In the genomic region with DNA sequence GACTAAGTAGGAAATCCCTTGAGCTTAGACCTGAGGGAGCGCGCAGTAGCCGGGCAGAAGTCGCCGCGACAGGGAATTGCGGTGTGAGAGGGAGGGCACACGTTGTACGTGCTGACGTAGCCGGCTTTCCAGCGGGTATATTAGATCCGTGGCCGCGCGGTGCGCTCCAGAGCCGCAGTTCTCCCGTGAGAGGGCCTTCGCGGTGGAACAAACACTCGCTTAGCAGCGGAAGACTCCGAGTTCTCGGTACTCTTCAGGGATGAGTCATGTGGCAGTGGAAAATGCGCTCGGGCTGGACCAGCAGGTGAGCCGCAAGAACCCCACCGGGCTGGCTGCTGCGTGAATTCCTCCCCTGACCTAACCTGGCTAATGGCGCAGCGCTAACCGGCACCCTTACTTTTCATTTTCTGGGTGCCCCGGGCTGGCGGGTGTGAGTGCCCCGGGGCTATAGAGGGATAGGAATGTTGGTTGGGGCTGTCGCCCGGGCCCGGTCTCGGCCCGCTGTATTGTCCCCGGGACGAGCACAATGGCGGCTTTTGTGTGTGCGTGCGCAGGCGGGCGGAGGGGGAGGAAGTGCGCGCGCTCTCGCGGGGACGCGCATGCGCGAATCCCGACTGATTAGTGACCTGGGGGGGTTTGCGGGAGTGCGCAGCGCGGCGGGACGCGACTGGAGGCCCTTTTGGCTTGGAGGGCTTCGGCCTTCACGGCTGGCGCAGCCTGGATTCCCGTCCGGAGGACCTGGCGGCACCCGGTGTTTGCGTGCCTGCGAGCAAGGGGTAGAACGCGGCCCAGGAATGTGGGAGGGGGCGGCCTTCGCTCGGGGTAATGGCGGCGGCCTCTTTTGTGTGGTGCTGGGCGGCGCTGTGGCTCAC, we compare ENCODE assay signal across 8 cellular contexts. TPM values are rescaled to one million over a fixed set of nuclear protein-coding genes. Genes with fewer than 3 reads are reported as not detected.
DNase-seq lines count a peak whose midpoint lies in the region; ATAC-seq and TF ChIP-seq lines count a peak whose summit lies in the region.

A gene (plus strand): TSS at position 169 of the 872 bp plus-strand sequence. CDS start 91 bp downstream, at position 260.

- peaks cover 66% of the 10 kb centered on the region for H3K79me2 ChIP-seq in Loucy (ENCODE audit: insufficient read depth, low read length)

- peak within 1 kb of the TSS; percentile 100 for H3K27ac ChIP-seq in SK-N-MC
- peak within 1 kb of the TSS; percentile 98 to 100 for H3K27ac ChIP-seq in ovary
- peak within 1 kb of the TSS; percentile 96 for H3K27ac ChIP-seq in thymus (ENCODE audit: low read depth)

- H3K36me3 Mint-ChIP-seq in activated naive CD4-positive, alpha-beta T cell treated with anti-CD3 and anti-CD28 coated beads, Interleukin-2, amount 50 U/mL, for 72 hours, result peaks cover 29 to 48% of the 10 kb centered on the region in 2 donors

- DNase-seq in H4 (ENCODE audit: low spot score) (peak; percentile 82), SK-N-MC (ENCODE audit: low read depth, low spot score) (peak; percentile 48), glomerular visceral epithelial cell (ENCODE audit: extremely low spot score) (peak; percentile 86), ovary (peak; percentile 94 to 97 (median 95))
- peak; percentile 77 to 88 for DNase-seq in activated naive CD4-positive, alpha-beta T cell treated with anti-CD3 and anti-CD28 coated beads, Interleukin-2, amount 50 U/mL, for 72 hours (ENCODE audit: low spot score in 2 of 2)

- intact Hi-C loops in ovary (cut with DNase I), result loop anchor here in 1 of 4 donors (10.0 kb wide), 1 partner anchor 249 kb away; a partner anchor contains a TSS

- H3K9me2 ChIP-seq in Loucy (replicated peaks; ENCODE audit: low read depth, low read length), result no peaks in the 10 kb centered on the region

- peak; percentile 99 for TF ChIP-seq POLR2A in ovary (IDR thresholded peaks at IDR 0.05)

- no peak; the same call in 1 of the 2 replicates for TF ChIP-seq CTCF in Loucy (conservative IDR thresholded peaks at IDR 0.05; ENCODE audit: low read length)
- TF ChIP-seq CTCF in ovary (IDR thresholded peaks at IDR 0.05), result peak in 2 of 3 donors; percentile 74 to 77

- H3K27me3 ChIP-seq in Loucy (ENCODE audit: insufficient read depth, low read length, poor library complexity, severe bottlenecking) (peaks cover 8% of the 10 kb centered on the region), ovary (no peaks in the 10 kb centered on the region), thymus (ENCODE audit: control insufficient read depth, insufficient read depth) (no peaks in the 10 kb centered on the region)

- no peaks in the 10 kb centered on the region for H3K9me3 Mint-ChIP-seq in activated naive CD4-positive, alpha-beta T cell treated with anti-CD3 and anti-CD28 coated beads, Interleukin-2, amount 50 U/mL, for 72 hours

- peaks cover 15% of the 10 kb centered on the region; the same call in 1 of the 2 replicates for H3K4me1 ChIP-seq in ES-I3 (ENCODE audit: insufficient read depth, low read length)
- peaks cover 10% of the 10 kb centered on the region for H3K4me1 ChIP-seq in Loucy (ENCODE audit: insufficient read depth, low read length, poor library complexity, severe bottlenecking)
- H3K4me1 ChIP-seq in ovary (ENCODE audit: insufficient read depth), result peaks cover 3% of the 10 kb centered on the region
- peaks cover 3% of the 10 kb centered on the region for H3K4me1 ChIP-seq in thymus (ENCODE audit: control insufficient read depth, insufficient read depth, low read length)

- no peak for TF ChIP-seq EP300 in ovary (IDR thresholded peaks at IDR 0.05)

- H3K4me2 ChIP-seq in Loucy (ENCODE audit: low read depth, low read length, poor library complexity, severe bottlenecking), result peak within 1 kb of the TSS; percentile 97

- H3K4me3 ChIP-seq in Loucy (ENCODE audit: low read length, poor library complexity, severe bottlenecking), result peak within 1 kb of the TSS; percentile 100
- H3K4me3 ChIP-seq in SK-N-MC, result peak within 1 kb of the TSS; percentile 100
- H3K4me3 ChIP-seq in ovary, result peak within 1 kb of the TSS; percentile 84
- peak within 1 kb of the TSS; percentile 80 for H3K4me3 ChIP-seq in thymus (ENCODE audit: low read length)

- H3K36me3 ChIP-seq in ES-I3 (ENCODE audit: insufficient read depth, low read length), result no peaks in the 10 kb centered on the region; the same call in 1 of the 2 replicates
- peaks cover 21% of the 10 kb centered on the region for H3K36me3 ChIP-seq in Loucy (ENCODE audit: insufficient read depth, low read length)
- peaks cover 32% of the 10 kb centered on the region for H3K36me3 ChIP-seq in SK-N-MC (ENCODE audit: insufficient read depth, low read length)
- no peaks in the 10 kb centered on the region for H3K36me3 ChIP-seq in ovary
- H3K36me3 ChIP-seq in thymus (ENCODE audit: control insufficient read depth, insufficient read depth), result no peaks in the 10 kb centered on the region

- peak within 1 kb of the TSS; percentile 96 for H3K9ac ChIP-seq in ES-I3 (ENCODE audit: low read depth, low read length)
- H3K9ac ChIP-seq in Loucy (ENCODE audit: low read depth, low read length, poor library complexity, severe bottlenecking), result peak within 1 kb of the TSS; percentile 100
- H3K9ac ChIP-seq in SK-N-MC (ENCODE audit: insufficient read length), result peak within 1 kb of the TSS; percentile 100

- peak within 1 kb of the TSS; percentile 100 for H3K27ac Mint-ChIP-seq in activated naive CD4-positive, alpha-beta T cell treated with anti-CD3 and anti-CD28 coated beads, Interleukin-2, amount 50 U/mL, for 72 hours

- peaks cover 46% of the 10 kb centered on the region for H4K20me1 ChIP-seq in Loucy (ENCODE audit: insufficient read depth, low read length, poor library complexity, severe bottlenecking)

- 0 to 1% (median 1%) methylated on average over 83 of the region's 83 CpGs for WGBS in ovary, 3 donors
- WGBS in thymus, result under 1% methylated on average over 83 of the region's 83 CpGs

- ATAC-seq in activated naive CD4-positive, alpha-beta T cell treated with anti-CD3 and anti-CD28 coated beads, Interleukin-2, amount 50 U/mL, for 72 hours, result peak; percentile 57 to 65

- H3K9me3 ChIP-seq in ES-I3 (ENCODE audit: control insufficient read depth, insufficient read depth, low read length) (no peaks in the 10 kb centered on the region), Loucy (ENCODE audit: insufficient read depth, low read depth, low read length) (no peaks in the 10 kb centered on the region), SK-N-MC (ENCODE audit: low read depth, low read length) (no peaks in the 10 kb centered on the region), ovary (no peaks in the 10 kb centered on the region), thymus (ENCODE audit: control insufficient read depth) (no peaks in the 10 kb centered on the region)

- peak within 1 kb of the TSS; percentile 83 for H2AFZ ChIP-seq in Loucy (ENCODE audit: low read length)

- H3F3A ChIP-seq in Loucy (ENCODE audit: low read depth), result peaks cover 2% of the 10 kb centered on the region; the same call in 1 of the 2 replicates

RNA-seq across cellular contexts. Expression of the gene that starts here (rescaled TPM):
- total RNA-seq in H4 (2014; rRNA removed; shearing (Covaris generic)), result 116 and 181 TPM in 2 replicates
- 100 to 1,000 TPM; 248 to 259 TPM for total RNA-seq in activated naive CD4-positive, alpha-beta T cell treated with anti-CD3 and anti-CD28 coated beads, Interleukin-2, amount 50 U/mL, for 72 hours
- 100 to 1,000 TPM; 178 to 329 (median 275) TPM for total RNA-seq in ovary
- polyA plus RNA-seq in ovary (100 to 1,000 TPM; 106 to 164 TPM), thymus (117 TPM)

Comparison
In these comparisons a context has a peak if more than half of its experiments do, and no peak if none do; other contexts are left out.
1. Peak in every context shown above with its lines: DNase-seq, ATAC-seq, H3K4me3 ChIP-seq and H3K27ac ChIP-seq.